In the genomic region with DNA sequence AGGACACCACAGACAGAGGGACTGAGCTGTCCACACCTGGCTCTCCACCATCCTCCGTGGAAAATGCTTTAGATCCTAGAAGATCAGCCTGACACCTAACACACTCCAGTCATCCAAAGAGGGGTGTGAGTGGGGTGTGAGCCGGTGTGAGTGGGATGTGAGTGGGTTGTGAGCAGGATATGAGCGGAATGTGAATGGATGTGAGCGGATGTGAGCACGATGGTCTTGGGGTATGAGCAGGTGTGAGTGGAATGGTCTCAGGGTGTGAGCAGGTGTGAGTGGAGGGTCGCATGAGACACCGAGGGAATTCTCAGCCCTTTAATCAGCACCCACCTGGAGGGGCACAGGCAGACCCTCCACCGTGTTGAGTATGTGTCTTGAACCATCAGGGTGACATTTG, we compare ENCODE assay signal across 2 cellular contexts.
TF ChIP-seq lines count a peak whose summit lies in the region.

No MANE protein-coding gene starts in this region.

TF ChIP-seq in K562, 482 proteins besides CTCF, POLR2A, EP300 and RAD21:
- no peak for TF ChIP-seq KHSRP (IDR thresholded peaks at IDR 0.05)
- no peak for TF ChIP-seq EGR1 (conservative IDR thresholded peaks at IDR 0.05)
- TF ChIP-seq TGIF2 (CRISPR knock-in tag; IDR thresholded peaks at IDR 0.05): no peak
- no peak for TF ChIP-seq JUNB (CRISPR knock-in tag; conservative IDR thresholded peaks at IDR 0.05)
- no peak for TF ChIP-seq ZNF311 (CRISPR knock-in tag; IDR thresholded peaks at IDR 0.05)
- no peak for TF ChIP-seq SMARCB1 (IDR thresholded peaks at IDR 0.05; ENCODE audit: insufficient read length, low read depth)
- no peak for TF ChIP-seq ZBTB11 (CRISPR knock-in tag; IDR thresholded peaks at IDR 0.05)
- no peak for TF ChIP-seq PBX2 (CRISPR knock-in tag; IDR thresholded peaks at IDR 0.05; ENCODE audit: low read depth)
- no peak for TF ChIP-seq PBX2 (tag; conservative IDR thresholded peaks at IDR 0.05; ENCODE audit: low read depth)
- TF ChIP-seq, protein P1, sequence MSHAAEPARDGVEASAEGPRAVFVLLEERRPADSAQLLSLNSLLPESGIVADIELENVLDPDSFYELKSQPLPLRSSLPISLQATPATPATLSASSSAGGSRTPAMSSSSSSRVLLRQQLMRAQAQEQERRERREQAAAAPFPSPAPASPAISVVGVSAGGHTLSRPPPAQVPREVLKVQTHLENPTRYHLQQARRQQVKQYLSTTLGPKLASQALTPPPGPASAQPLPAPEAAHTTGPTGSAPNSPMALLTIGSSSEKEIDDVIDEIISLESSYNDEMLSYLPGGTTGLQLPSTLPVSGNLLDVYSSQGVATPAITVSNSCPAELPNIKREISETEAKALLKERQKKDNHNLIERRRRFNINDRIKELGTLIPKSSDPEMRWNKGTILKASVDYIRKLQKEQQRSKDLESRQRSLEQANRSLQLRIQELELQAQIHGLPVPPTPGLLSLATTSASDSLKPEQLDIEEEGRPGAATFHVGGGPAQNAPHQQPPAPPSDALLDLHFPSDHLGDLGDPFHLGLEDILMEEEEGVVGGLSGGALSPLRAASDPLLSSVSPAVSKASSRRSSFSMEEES (CRISPR knock-in tag; IDR thresholded peaks at IDR 0.05): no peak
- TF ChIP-seq MAFG (tag; conservative IDR thresholded peaks at IDR 0.05): no peak
- no peak for TF ChIP-seq ZBTB7A (IDR thresholded peaks at IDR 0.05; ENCODE audit: borderline replicate concordance, control insufficient read depth, low read depth, low read length)
- no peak for TF ChIP-seq ARID3B (CRISPR knock-in tag; IDR thresholded peaks at IDR 0.05; ENCODE audit: borderline replicate concordance)
- no peak for TF ChIP-seq FOXM1 (IDR thresholded peaks at IDR 0.05; ENCODE audit: low read depth)
- TF ChIP-seq FOXM1 (CRISPR knock-in tag; IDR thresholded peaks at IDR 0.05; ENCODE audit: low read depth): no peak
- TF ChIP-seq BRCA1 (IDR thresholded peaks at IDR 0.05): no peak
- no peak for TF ChIP-seq BRCA1 (CRISPR knock-in tag; IDR thresholded peaks at IDR 0.05)

TF ChIP-seq in HepG2, 621 proteins besides CTCF, POLR2A, EP300 and RAD21:
- no peak for TF ChIP-seq MIXL1 (CRISPR knock-in tag; IDR thresholded peaks at IDR 0.05)
- TF ChIP-seq ZNF607 (CRISPR knock-in tag; IDR thresholded peaks at IDR 0.05; ENCODE audit: borderline replicate concordance): no peak
- no peak for TF ChIP-seq MXD4 (CRISPR knock-in tag; IDR thresholded peaks at IDR 0.05)
- no peak for TF ChIP-seq ZNF850 (CRISPR knock-in tag; conservative IDR thresholded peaks at IDR 0.05)
- no peak for TF ChIP-seq NR3C1 (CRISPR knock-in tag; IDR thresholded peaks at IDR 0.05)
- TF ChIP-seq NCOA2 (CRISPR knock-in tag; IDR thresholded peaks at IDR 0.05): no peak
- TF ChIP-seq MZF1 (CRISPR knock-in tag; IDR thresholded peaks at IDR 0.05; ENCODE audit: borderline replicate concordance): no peak
- no peak for TF ChIP-seq ATM (IDR thresholded peaks at IDR 0.05; ENCODE audit: borderline replicate concordance)
- no peak for TF ChIP-seq FOXO1 (CRISPR knock-in tag; IDR thresholded peaks at IDR 0.05)
- TF ChIP-seq, protein P2, sequence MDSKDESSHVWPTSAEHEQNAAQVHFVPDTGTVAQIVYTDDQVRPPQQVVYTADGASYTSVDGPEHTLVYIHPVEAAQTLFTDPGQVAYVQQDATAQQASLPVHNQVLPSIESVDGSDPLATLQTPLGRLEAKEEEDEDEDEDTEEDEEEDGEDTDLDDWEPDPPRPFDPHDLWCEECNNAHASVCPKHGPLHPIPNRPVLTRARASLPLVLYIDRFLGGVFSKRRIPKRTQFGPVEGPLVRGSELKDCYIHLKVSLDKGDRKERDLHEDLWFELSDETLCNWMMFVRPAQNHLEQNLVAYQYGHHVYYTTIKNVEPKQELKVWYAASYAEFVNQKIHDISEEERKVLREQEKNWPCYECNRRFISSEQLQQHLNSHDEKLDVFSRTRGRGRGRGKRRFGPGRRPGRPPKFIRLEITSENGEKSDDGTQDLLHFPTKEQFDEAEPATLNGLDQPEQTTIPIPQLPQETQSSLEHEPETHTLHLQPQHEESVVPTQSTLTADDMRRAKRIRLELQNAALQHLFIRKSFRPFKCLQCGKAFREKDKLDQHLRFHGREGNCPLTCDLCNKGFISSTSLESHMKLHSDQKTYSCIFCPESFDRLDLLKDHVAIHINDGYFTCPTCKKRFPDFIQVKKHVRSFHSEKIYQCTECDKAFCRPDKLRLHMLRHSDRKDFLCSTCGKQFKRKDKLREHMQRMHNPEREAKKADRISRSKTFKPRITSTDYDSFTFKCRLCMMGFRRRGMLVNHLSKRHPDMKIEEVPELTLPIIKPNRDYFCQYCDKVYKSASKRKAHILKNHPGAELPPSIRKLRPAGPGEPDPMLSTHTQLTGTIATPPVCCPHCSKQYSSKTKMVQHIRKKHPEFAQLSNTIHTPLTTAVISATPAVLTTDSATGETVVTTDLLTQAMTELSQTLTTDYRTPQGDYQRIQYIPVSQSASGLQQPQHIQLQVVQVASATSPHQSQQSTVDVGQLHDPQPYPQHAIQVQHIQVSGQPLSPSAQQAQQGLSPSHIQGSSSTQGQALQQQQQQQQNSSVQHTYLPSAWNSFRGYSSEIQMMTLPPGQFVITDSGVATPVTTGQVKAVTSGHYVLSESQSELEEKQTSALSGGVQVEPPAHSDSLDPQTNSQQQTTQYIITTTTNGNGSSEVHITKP (CRISPR knock-in tag; IDR thresholded peaks at IDR 0.05; ENCODE audit: low read depth): no peak
- TF ChIP-seq ZNF367 (CRISPR knock-in tag; IDR thresholded peaks at IDR 0.05; ENCODE audit: borderline replicate concordance): no peak
- TF ChIP-seq, protein P3, sequence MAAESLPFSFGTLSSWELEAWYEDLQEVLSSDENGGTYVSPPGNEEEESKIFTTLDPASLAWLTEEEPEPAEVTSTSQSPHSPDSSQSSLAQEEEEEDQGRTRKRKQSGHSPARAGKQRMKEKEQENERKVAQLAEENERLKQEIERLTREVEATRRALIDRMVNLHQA (CRISPR knock-in tag; IDR thresholded peaks at IDR 0.05): no peak
- no peak for TF ChIP-seq TRAFD1 (CRISPR knock-in tag; IDR thresholded peaks at IDR 0.05; ENCODE audit: borderline replicate concordance)
- TF ChIP-seq MTF1 (CRISPR knock-in tag; IDR thresholded peaks at IDR 0.05): no peak
- no peak for TF ChIP-seq ZNF746 (CRISPR knock-in tag; IDR thresholded peaks at IDR 0.05)
- TF ChIP-seq, protein P4, sequence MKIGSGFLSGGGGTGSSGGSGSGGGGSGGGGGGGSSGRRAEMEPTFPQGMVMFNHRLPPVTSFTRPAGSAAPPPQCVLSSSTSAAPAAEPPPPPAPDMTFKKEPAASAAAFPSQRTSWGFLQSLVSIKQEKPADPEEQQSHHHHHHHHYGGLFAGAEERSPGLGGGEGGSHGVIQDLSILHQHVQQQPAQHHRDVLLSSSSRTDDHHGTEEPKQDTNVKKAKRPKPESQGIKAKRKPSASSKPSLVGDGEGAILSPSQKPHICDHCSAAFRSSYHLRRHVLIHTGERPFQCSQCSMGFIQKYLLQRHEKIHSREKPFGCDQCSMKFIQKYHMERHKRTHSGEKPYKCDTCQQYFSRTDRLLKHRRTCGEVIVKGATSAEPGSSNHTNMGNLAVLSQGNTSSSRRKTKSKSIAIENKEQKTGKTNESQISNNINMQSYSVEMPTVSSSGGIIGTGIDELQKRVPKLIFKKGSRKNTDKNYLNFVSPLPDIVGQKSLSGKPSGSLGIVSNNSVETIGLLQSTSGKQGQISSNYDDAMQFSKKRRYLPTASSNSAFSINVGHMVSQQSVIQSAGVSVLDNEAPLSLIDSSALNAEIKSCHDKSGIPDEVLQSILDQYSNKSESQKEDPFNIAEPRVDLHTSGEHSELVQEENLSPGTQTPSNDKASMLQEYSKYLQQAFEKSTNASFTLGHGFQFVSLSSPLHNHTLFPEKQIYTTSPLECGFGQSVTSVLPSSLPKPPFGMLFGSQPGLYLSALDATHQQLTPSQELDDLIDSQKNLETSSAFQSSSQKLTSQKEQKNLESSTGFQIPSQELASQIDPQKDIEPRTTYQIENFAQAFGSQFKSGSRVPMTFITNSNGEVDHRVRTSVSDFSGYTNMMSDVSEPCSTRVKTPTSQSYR (CRISPR knock-in tag; IDR thresholded peaks at IDR 0.05; ENCODE audit: borderline replicate concordance): no peak
- no peak for TF ChIP-seq ZMYM2 (CRISPR knock-in tag; IDR thresholded peaks at IDR 0.05)
- no peak for TF ChIP-seq ZNF17 (CRISPR knock-in tag; IDR thresholded peaks at IDR 0.05)
- no peak for TF ChIP-seq SCMH1 (CRISPR knock-in tag; IDR thresholded peaks at IDR 0.05; ENCODE audit: borderline replicate concordance)
- TF ChIP-seq HMGXB4 (CRISPR knock-in tag; IDR thresholded peaks at IDR 0.05; ENCODE audit: borderline replicate concordance in 1 of 2, low read depth in 1 of 2): no peak
